In genomic region chr2:164558450-164558849, GRCh38 we compare ENCODE assay signal across 28 cellular contexts.
"Had no signal": no experiment of that assay in that cellular context is flagged by ENCODE, and none has a peak within 500 bp of the region (broad histone marks: within the 10 kb centered on the region; RNA-seq: fewer than 3 reads in every experiment).

No MANE protein-coding gene starts in this region.

- H3K4me3 ChIP-seq: SJSA1 had no signal

- H3K27me3 Mint-ChIP-seq: activated CD4-positive, alpha-beta T cell treated with anti-CD3 and anti-CD28 coated beads, Interleukin-2, amount 10 ng/mL, durations not matched to agents 7 days and 5 days had no signal

- H3K9me3 Mint-ChIP-seq: activated CD4-positive, alpha-beta T cell treated with anti-CD3 and anti-CD28 coated beads, Interleukin-2, amount 10 ng/mL, durations not matched to agents 7 days and 5 days; activated naive CD4-positive, alpha-beta T cell treated with anti-CD3 and anti-CD28 coated beads for 36 hours; activated naive CD4-positive, alpha-beta T cell treated with anti-CD3 and anti-CD28 coated beads, Interleukin-2, amount 50 U/mL, for 72 hours; activated T-cell treated with anti-CD3 and anti-CD28 coated beads, Interleukin-2, amount 50 U/mL, for 4 hours; activated T-helper 1 cell treated with anti-CD3 and anti-CD28 coated beads, Interleukin-12 subunit alpha, Interleukin-12 subunit beta, Interleukin-2, Interleukin-4 antibody, amounts not matched to agents 30 ng/mL and 10 ng/mL and 1 ng/mL, durations not matched to agents 14 hours and 24 hours and 36 hours; brain; IgD-negative memory B cell; T-helper 1 cell treated with Interleukin-12 subunit alpha and Interleukin-12 subunit beta and Interleukin-4 antibody, amounts not matched to agents 30 μg/mL and 1 μg/mL, for 36 hours; T-helper 2 cell treated with Interferon-gamma antibody and Interleukin-4, amounts not matched to agents 5 μg/mL and 100 μg/mL, for 36 hours had no signal

- H3K4me1 ChIP-seq: SJSA1 had no signal

- H3K27ac ChIP-seq: SJSA1 had no signal

- H3K9me3 ChIP-seq: SJSA1, SK-N-SH had no signal

- H3K4me1 Mint-ChIP-seq: activated CD4-positive, alpha-beta T cell treated with anti-CD3 and anti-CD28 coated beads, Interleukin-2, amount 10 ng/mL, durations not matched to agents 7 days and 5 days had no signal

- ATAC-seq: activated CD8-positive, alpha-beta T cell treated with anti-CD3 and anti-CD28 coated beads, Interleukin-2, amount 10 ng/mL, durations not matched to agents 7 days and 5 days; activated naive CD4-positive, alpha-beta T cell treated with anti-CD3 and anti-CD28 coated beads, Interleukin-2, amount 50 U/mL, for 72 hours; activated T-cell treated with anti-CD3 and anti-CD28 coated beads, Interleukin-2, amount 50 U/mL, for 4 hours; Panc1 had no signal

- H3K27me3 ChIP-seq: SJSA1 had no signal

- H3K4me3 Mint-ChIP-seq: activated CD4-positive, alpha-beta T cell treated with anti-CD3 and anti-CD28 coated beads, Interleukin-2, amount 10 ng/mL, durations not matched to agents 7 days and 5 days; activated CD8-positive, alpha-beta T cell treated with anti-CD3 and anti-CD28 coated beads, Interleukin-2, amount 10 ng/mL, durations not matched to agents 7 days and 5 days; activated naive CD4-positive, alpha-beta T cell treated with anti-CD3 and anti-CD28 coated beads for 36 hours; activated T-cell treated with anti-CD3 and anti-CD28 coated beads, Interleukin-2, amount 50 U/mL, for 4 hours; activated T-helper 1 cell treated with anti-CD3 and anti-CD28 coated beads, Interleukin-12 subunit alpha, Interleukin-12 subunit beta, Interleukin-2, Interleukin-4 antibody, amounts not matched to agents 30 ng/mL and 10 ng/mL and 1 ng/mL, durations not matched to agents 14 hours and 24 hours and 36 hours; brain; IgD-negative memory B cell; T-helper 1 cell treated with Interleukin-12 subunit alpha and Interleukin-12 subunit beta and Interleukin-4 antibody, amounts not matched to agents 30 μg/mL and 1 μg/mL, for 36 hours; T-helper 2 cell treated with Interferon-gamma antibody and Interleukin-4, amounts not matched to agents 5 μg/mL and 100 μg/mL, for 36 hours had no signal

- H3K36me3 Mint-ChIP-seq: activated naive CD4-positive, alpha-beta T cell treated with anti-CD3 and anti-CD28 coated beads, Interleukin-2, amount 50 U/mL, for 72 hours; brain; IgD-negative memory B cell had no signal

- H3K36me3 ChIP-seq: SJSA1 had no signal

- DNase-seq: activated CD4-positive, alpha-beta T cell treated with anti-CD3 and anti-CD28 coated beads, Interleukin-2, amount 10 ng/mL, durations not matched to agents 7 days and 5 days; activated CD4-positive, alpha-beta T cell treated with anti-CD3 and anti-CD28 coated beads, Interleukin-2, amount 50 U/mL, for 48 hours; activated CD8-positive, alpha-beta T cell treated with anti-CD3 and anti-CD28 coated beads, Interleukin-2, amount 10 ng/mL, durations not matched to agents 7 days and 5 days; activated gamma-delta T cell treated with Interleukin-2 at 50 U/mL for 16 hours; activated naive CD4-positive, alpha-beta T cell treated with anti-CD3 and anti-CD28 coated beads for 36 hours; activated T-cell treated with anti-CD3 and anti-CD28 coated beads, Interleukin-2, amount 50 U/mL, for 4 hours; anterior cingulate cortex; Karpas-422; KBM-7; MM.1S; NCI-H1092 treated with DMSO at 0.1 percent for 48 hours; NCI-H1417; NCI-H146; NCI-H187; NCI-H2029 treated with DMSO at 0.1 percent for 48 hours; NCI-H2107; NCI-H226; NCI-H524 treated with DMSO at 0.1 percent for 48 hours; SHP77; SK-N-SH had no signal

- H3K27ac Mint-ChIP-seq: activated CD4-positive, alpha-beta T cell treated with anti-CD3 and anti-CD28 coated beads, Interleukin-2, amount 10 ng/mL, durations not matched to agents 7 days and 5 days; activated CD8-positive, alpha-beta T cell treated with anti-CD3 and anti-CD28 coated beads, Interleukin-2, amount 10 ng/mL, durations not matched to agents 7 days and 5 days; activated naive CD4-positive, alpha-beta T cell treated with anti-CD3 and anti-CD28 coated beads for 36 hours; activated naive CD4-positive, alpha-beta T cell treated with anti-CD3 and anti-CD28 coated beads, Interleukin-2, amount 50 U/mL, for 72 hours; activated T-helper 1 cell treated with anti-CD3 and anti-CD28 coated beads, Interleukin-12 subunit alpha, Interleukin-12 subunit beta, Interleukin-2, Interleukin-4 antibody, amounts not matched to agents 30 ng/mL and 10 ng/mL and 1 ng/mL, durations not matched to agents 14 hours and 24 hours and 36 hours; IgD-negative memory B cell; T-helper 1 cell treated with Interleukin-12 subunit alpha and Interleukin-12 subunit beta and Interleukin-4 antibody, amounts not matched to agents 30 μg/mL and 1 μg/mL, for 36 hours; T-helper 2 cell treated with Interferon-gamma antibody and Interleukin-4, amounts not matched to agents 5 μg/mL and 100 μg/mL, for 36 hours had no signal
